Comparison of ENCODE assay signal across 13 cellular contexts in genomic region chr18:59272221-59272888, GRCh38. TPM values are rescaled to one million over a fixed set of nuclear protein-coding genes. Genes with fewer than 3 reads are reported as not detected.
DNase-seq lines count a peak whose midpoint lies in the region; ATAC-seq and TF ChIP-seq lines count a peak whose summit lies in the region.
"Had no signal": no experiment of that assay in that cellular context is flagged by ENCODE, and none has a peak within 500 bp of the region (broad histone marks: within the 10 kb centered on the region; RNA-seq: fewer than 3 reads in every experiment).

No MANE protein-coding gene starts in this region.

- H3K36me3 Mint-ChIP-seq in activated naive CD8-positive, alpha-beta T cell treated with anti-CD3 and anti-CD28 coated beads, Interleukin-2, amount 10 ng/mL, durations not matched to agents 7 days and 5 days = peaks cover 2% of the 10 kb centered on the region
- no peaks in the 10 kb centered on the region for H3K36me3 Mint-ChIP-seq in activated naive CD8-positive, alpha-beta T cell treated with anti-CD3 and anti-CD28 coated beads, Interleukin-2, amount 50 U/mL, for 24 hours (ENCODE audit: low read depth)
- peaks cover 10% of the 10 kb centered on the region for H3K36me3 Mint-ChIP-seq in activated T-helper 17 cell treated with anti-CD3 and anti-CD28 coated beads, Interleukin-2, amount 50 U/mL, for 72 hours (ENCODE audit: low read depth)
- no peaks in the 10 kb centered on the region for H3K36me3 Mint-ChIP-seq in activated T-helper 2 cell treated with anti-CD3 and anti-CD28 coated beads, Interferon-gamma antibody, Interleukin-2, Interleukin-4, amounts not matched to agents 10 μg/mL and 5 μg/mL and 100 μg/mL, durations not matched to agents 14 hours and 24 hours and 36 hours (ENCODE audit: low read depth)
- H3K36me3 Mint-ChIP-seq: CD4-positive, CD25-positive, alpha-beta regulatory T cell had no signal

- H3K4me3 ChIP-seq in lower lobe of right lung = peak overlapping the region; percentile 43
- peak overlapping the region in 2 of 3 donors; percentile 4 to 5 for H3K4me3 ChIP-seq in thyroid gland (replicated peaks in 1 of 3)

- no peak overlapping the region for H3K27ac Mint-ChIP-seq in activated naive CD8-positive, alpha-beta T cell treated with anti-CD3 and anti-CD28 coated beads, Interleukin-2, amount 10 ng/mL, durations not matched to agents 7 days and 5 days
- no peak overlapping the region for H3K27ac Mint-ChIP-seq in activated naive CD8-positive, alpha-beta T cell treated with anti-CD3 and anti-CD28 coated beads, Interleukin-2, amount 50 U/mL, for 24 hours
- no peak overlapping the region for H3K27ac Mint-ChIP-seq in activated T-helper 17 cell treated with anti-CD3 and anti-CD28 coated beads, Interleukin-2, amount 50 U/mL, for 72 hours
- H3K27ac Mint-ChIP-seq in activated T-helper 2 cell treated with anti-CD3 and anti-CD28 coated beads, Interferon-gamma antibody, Interleukin-2, Interleukin-4, amounts not matched to agents 10 μg/mL and 5 μg/mL and 100 μg/mL, durations not matched to agents 14 hours and 24 hours and 36 hours = no peak overlapping the region
- H3K27ac Mint-ChIP-seq: CD4-positive, CD25-positive, alpha-beta regulatory T cell; HFFc6 had no signal

- peaks cover 98% of the 10 kb centered on the region for H3K27me3 ChIP-seq in lower lobe of right lung (ENCODE audit: low read depth)
- peaks cover 71% of the 10 kb centered on the region for H3K27me3 ChIP-seq in thyroid gland

- TF ChIP-seq CTCF in lower lobe of right lung (IDR thresholded peaks at IDR 0.05) = no peak
- no peak for TF ChIP-seq CTCF in thyroid gland (IDR thresholded peaks at IDR 0.05)

- H3K4me1 ChIP-seq in lower lobe of right lung (peaks cover 27% of the 10 kb centered on the region), thyroid gland (peaks cover 23 to 39% of the 10 kb centered on the region in 2 donors)

- H3K9me3 ChIP-seq in lower lobe of right lung (no peaks in the 10 kb centered on the region), thyroid gland (no peaks in the 10 kb centered on the region)

- H3K36me3 ChIP-seq in lower lobe of right lung = no peaks in the 10 kb centered on the region
- H3K36me3 ChIP-seq in thyroid gland = no peaks in the 10 kb centered on the region

- H3K27ac ChIP-seq in lower lobe of right lung = no peak overlapping the region
- H3K27ac ChIP-seq in thyroid gland = no peak overlapping the region

- no peak for ATAC-seq in activated naive CD8-positive, alpha-beta T cell treated with anti-CD3 and anti-CD28 coated beads, Interleukin-2, amount 10 ng/mL, durations not matched to agents 7 days and 5 days (ENCODE audit: low read depth)
- ATAC-seq in activated naive CD8-positive, alpha-beta T cell treated with anti-CD3 and anti-CD28 coated beads, Interleukin-2, amount 50 U/mL, for 24 hours = no peak
- ATAC-seq in activated T-helper 17 cell treated with anti-CD3 and anti-CD28 coated beads, Interleukin-2, amount 50 U/mL, for 72 hours (replicated peaks) = no peak
- ATAC-seq in lower lobe of right lung = peak; percentile 5 to 6

- peak overlapping the region; percentile 30 for H3K4me3 Mint-ChIP-seq in activated naive CD8-positive, alpha-beta T cell treated with anti-CD3 and anti-CD28 coated beads, Interleukin-2, amount 10 ng/mL, durations not matched to agents 7 days and 5 days
- H3K4me3 Mint-ChIP-seq in activated naive CD8-positive, alpha-beta T cell treated with anti-CD3 and anti-CD28 coated beads, Interleukin-2, amount 50 U/mL, for 24 hours = no peak overlapping the region
- H3K4me3 Mint-ChIP-seq in activated T-helper 17 cell treated with anti-CD3 and anti-CD28 coated beads, Interleukin-2, amount 50 U/mL, for 72 hours = peak overlapping the region; percentile 23
- H3K4me3 Mint-ChIP-seq in activated T-helper 2 cell treated with anti-CD3 and anti-CD28 coated beads, Interferon-gamma antibody, Interleukin-2, Interleukin-4, amounts not matched to agents 10 μg/mL and 5 μg/mL and 100 μg/mL, durations not matched to agents 14 hours and 24 hours and 36 hours (ENCODE audit: low read depth) = no peak overlapping the region
- H3K4me3 Mint-ChIP-seq: CD4-positive, CD25-positive, alpha-beta regulatory T cell; HFFc6 had no signal

- intact Hi-C loops in lower lobe of right lung (cut with DNase I) (no loop called here), thyroid gland (cut with DNase I) (no loop called here)
- intact Hi-C loops in activated T-helper 2 cell treated with anti-CD3 and anti-CD28 coated beads, Interferon-gamma antibody, Interleukin-2, Interleukin-4, amounts not matched to agents 10 μg/mL and 5 μg/mL and 100 μg/mL, durations not matched to agents 14 hours and 24 hours and 36 hours (cut with micrococcal nuclease) = no loop called here

- H3K27me3 Mint-ChIP-seq in activated naive CD8-positive, alpha-beta T cell treated with anti-CD3 and anti-CD28 coated beads, Interleukin-2, amount 10 ng/mL, durations not matched to agents 7 days and 5 days = peaks cover 87% of the 10 kb centered on the region
- peaks cover 81% of the 10 kb centered on the region for H3K27me3 Mint-ChIP-seq in activated naive CD8-positive, alpha-beta T cell treated with anti-CD3 and anti-CD28 coated beads, Interleukin-2, amount 50 U/mL, for 24 hours
- H3K27me3 Mint-ChIP-seq in activated T-helper 17 cell treated with anti-CD3 and anti-CD28 coated beads, Interleukin-2, amount 50 U/mL, for 72 hours = peaks cover 72% of the 10 kb centered on the region
- H3K27me3 Mint-ChIP-seq in activated T-helper 2 cell treated with anti-CD3 and anti-CD28 coated beads, Interferon-gamma antibody, Interleukin-2, Interleukin-4, amounts not matched to agents 10 μg/mL and 5 μg/mL and 100 μg/mL, durations not matched to agents 14 hours and 24 hours and 36 hours (ENCODE audit: low read depth) = peaks cover 77% of the 10 kb centered on the region

- H3K4me1 Mint-ChIP-seq in activated naive CD8-positive, alpha-beta T cell treated with anti-CD3 and anti-CD28 coated beads, Interleukin-2, amount 10 ng/mL, durations not matched to agents 7 days and 5 days = peaks cover 11% of the 10 kb centered on the region
- peaks cover 25% of the 10 kb centered on the region for H3K4me1 Mint-ChIP-seq in activated naive CD8-positive, alpha-beta T cell treated with anti-CD3 and anti-CD28 coated beads, Interleukin-2, amount 50 U/mL, for 24 hours
- H3K4me1 Mint-ChIP-seq in activated T-helper 17 cell treated with anti-CD3 and anti-CD28 coated beads, Interleukin-2, amount 50 U/mL, for 72 hours = peaks cover 11% of the 10 kb centered on the region
- peaks cover 15% of the 10 kb centered on the region for H3K4me1 Mint-ChIP-seq in activated T-helper 2 cell treated with anti-CD3 and anti-CD28 coated beads, Interferon-gamma antibody, Interleukin-2, Interleukin-4, amounts not matched to agents 10 μg/mL and 5 μg/mL and 100 μg/mL, durations not matched to agents 14 hours and 24 hours and 36 hours (ENCODE audit: low read depth)

- DNase-seq in activated naive CD8-positive, alpha-beta T cell treated with anti-CD3 and anti-CD28 coated beads, Interleukin-2, amount 10 ng/mL, durations not matched to agents 7 days and 5 days = no peak
- DNase-seq in activated naive CD8-positive, alpha-beta T cell treated with anti-CD3 and anti-CD28 coated beads, Interleukin-2, amount 50 U/mL, for 24 hours = no peak
- DNase-seq in lower lobe of right lung (no peak), thyroid gland (peak in 1 of 2 donors; percentile 6), UCSD-AML1 (lab: John Stamatoyannopoulos, UW; ENCODE audit: unreplicated experiment) (no peak), occipital lobe (lab: John Stamatoyannopoulos, UW) (no peak)
- no peak for DNase-seq in activated T-helper 2 cell treated with anti-CD3 and anti-CD28 coated beads, Interferon-gamma antibody, Interleukin-2, Interleukin-4, amounts not matched to agents 10 μg/mL and 5 μg/mL and 100 μg/mL, durations not matched to agents 14 hours and 24 hours and 36 hours (ENCODE audit: low spot score)
- DNase-seq: HFFc6; NCI-H345; stimulated activated CD4-positive, alpha-beta T cell treated with anti-CD3 and anti-CD28 coated beads, Interleukin-4, amount 100 ng/mL, for 24 hours had no signal

- TF ChIP-seq POLR2A in thyroid gland (IDR thresholded peaks at IDR 0.05) = no peak

- POLR2A ChIA-PET in activated naive CD8-positive, alpha-beta T cell treated with anti-CD3 and anti-CD28 coated beads, Interleukin-2, amount 10 ng/mL, durations not matched to agents 7 days and 5 days (lab: Charles Lee) = no interaction called here

- WGBS in thyroid gland, 2 donors = 5% methylated on average over 4 to 24 of the region's 52 CpGs

- no peaks in the 10 kb centered on the region for H3K9me3 Mint-ChIP-seq in activated naive CD8-positive, alpha-beta T cell treated with anti-CD3 and anti-CD28 coated beads, Interleukin-2, amount 10 ng/mL, durations not matched to agents 7 days and 5 days
- H3K9me3 Mint-ChIP-seq in activated naive CD8-positive, alpha-beta T cell treated with anti-CD3 and anti-CD28 coated beads, Interleukin-2, amount 50 U/mL, for 24 hours = no peaks in the 10 kb centered on the region
- no peaks in the 10 kb centered on the region for H3K9me3 Mint-ChIP-seq in activated T-helper 17 cell treated with anti-CD3 and anti-CD28 coated beads, Interleukin-2, amount 50 U/mL, for 72 hours
- H3K9me3 Mint-ChIP-seq in activated T-helper 2 cell treated with anti-CD3 and anti-CD28 coated beads, Interferon-gamma antibody, Interleukin-2, Interleukin-4, amounts not matched to agents 10 μg/mL and 5 μg/mL and 100 μg/mL, durations not matched to agents 14 hours and 24 hours and 36 hours = no peaks in the 10 kb centered on the region
- H3K9me3 Mint-ChIP-seq: HFFc6 had no signal

RNA-seq across cellular contexts. Expression of gene RAX, which starts 0.9 kb away (rescaled TPM):
- not detected for total RNA-seq in activated naive CD8-positive, alpha-beta T cell treated with anti-CD3 and anti-CD28 coated beads, Interleukin-2, amount 10 ng/mL, durations not matched to agents 7 days and 5 days
- total RNA-seq in activated T-helper 17 cell treated with anti-CD3 and anti-CD28 coated beads, Interleukin-2, amount 50 U/mL, for 72 hours = under 1 TPM in 1 of 2 donors, not detected in 1; 0.24 TPM
- total RNA-seq in lower lobe of right lung (not detected), thyroid gland (not detected), occipital lobe (not detected)
- total RNA-seq in activated T-helper 2 cell treated with anti-CD3 and anti-CD28 coated beads, Interferon-gamma antibody, Interleukin-2, Interleukin-4, amounts not matched to agents 10 μg/mL and 5 μg/mL and 100 μg/mL, durations not matched to agents 14 hours and 24 hours and 36 hours = 0.32 TPM in 1 of 2 replicates, not detected in the other
- total RNA-seq: CD4-positive, CD25-positive, alpha-beta regulatory T cell; HFFc6; T-helper 1 cell treated with Interleukin-12 subunit alpha and Interleukin-12 subunit beta and Interleukin-4 antibody, amounts not matched to agents 30 ng/mL and 1 ng/mL, for 36 hours had no signal

RNA-seq across cellular contexts. Expression of gene CPLX4, which starts 46.1 kb away (rescaled TPM):
- not detected for total RNA-seq in activated naive CD8-positive, alpha-beta T cell treated with anti-CD3 and anti-CD28 coated beads, Interleukin-2, amount 10 ng/mL, durations not matched to agents 7 days and 5 days
- total RNA-seq in activated T-helper 17 cell treated with anti-CD3 and anti-CD28 coated beads, Interleukin-2, amount 50 U/mL, for 72 hours = not detected
- not detected for total RNA-seq in lower lobe of right lung
- total RNA-seq in thyroid gland = not detected
- total RNA-seq in occipital lobe = not detected
- total RNA-seq in activated T-helper 2 cell treated with anti-CD3 and anti-CD28 coated beads, Interferon-gamma antibody, Interleukin-2, Interleukin-4, amounts not matched to agents 10 μg/mL and 5 μg/mL and 100 μg/mL, durations not matched to agents 14 hours and 24 hours and 36 hours = not detected in 2 replicates
- total RNA-seq: CD4-positive, CD25-positive, alpha-beta regulatory T cell; HFFc6; T-helper 1 cell treated with Interleukin-12 subunit alpha and Interleukin-12 subunit beta and Interleukin-4 antibody, amounts not matched to agents 30 ng/mL and 1 ng/mL, for 36 hours had no signal

RNA-seq across cellular contexts. Expression of gene GRP, which starts 52.4 kb away (rescaled TPM):
- not detected for total RNA-seq in activated naive CD8-positive, alpha-beta T cell treated with anti-CD3 and anti-CD28 coated beads, Interleukin-2, amount 10 ng/mL, durations not matched to agents 7 days and 5 days
- total RNA-seq in activated T-helper 17 cell treated with anti-CD3 and anti-CD28 coated beads, Interleukin-2, amount 50 U/mL, for 72 hours = not detected
- total RNA-seq in lower lobe of right lung (1.7 TPM), thyroid gland (1 to 10 TPM in 2 of 4 donors, under 1 TPM in 1, not detected in 1; 0.67 to 8.6 (median 2.9) TPM), occipital lobe (9.4 TPM)
- total RNA-seq in activated T-helper 2 cell treated with anti-CD3 and anti-CD28 coated beads, Interferon-gamma antibody, Interleukin-2, Interleukin-4, amounts not matched to agents 10 μg/mL and 5 μg/mL and 100 μg/mL, durations not matched to agents 14 hours and 24 hours and 36 hours = not detected in 2 replicates
- total RNA-seq: CD4-positive, CD25-positive, alpha-beta regulatory T cell; HFFc6; T-helper 1 cell treated with Interleukin-12 subunit alpha and Interleukin-12 subunit beta and Interleukin-4 antibody, amounts not matched to agents 30 ng/mL and 1 ng/mL, for 36 hours had no signal

Comparison
In these comparisons a context has a peak if more than half of its experiments do, and no peak if none do; other contexts are left out.
1. H3K4me3 Mint-ChIP-seq: peak in activated naive CD8-positive, alpha-beta T cell treated with anti-CD3 and anti-CD28 coated beads, Interleukin-2, amount 10 ng/mL, durations not matched to agents 7 days and 5 days (single experiment) and activated T-helper 17 cell treated with anti-CD3 and anti-CD28 coated beads, Interleukin-2, amount 50 U/mL, for 72 hours (single experiment); none in activated naive CD8-positive, alpha-beta T cell treated with anti-CD3 and anti-CD28 coated beads, Interleukin-2, amount 50 U/mL, for 24 hours (single experiment) and activated T-helper 2 cell treated with anti-CD3 and anti-CD28 coated beads, Interferon-gamma antibody, Interleukin-2, Interleukin-4, amounts not matched to agents 10 μg/mL and 5 μg/mL and 100 μg/mL, durations not matched to agents 14 hours and 24 hours and 36 hours (single experiment).
2. ATAC-seq: peak in lower lobe of right lung (2 of 2); none in activated naive CD8-positive, alpha-beta T cell treated with anti-CD3 and anti-CD28 coated beads, Interleukin-2, amount 10 ng/mL, durations not matched to agents 7 days and 5 days (single experiment), activated naive CD8-positive, alpha-beta T cell treated with anti-CD3 and anti-CD28 coated beads, Interleukin-2, amount 50 U/mL, for 24 hours (single experiment) and activated T-helper 17 cell treated with anti-CD3 and anti-CD28 coated beads, Interleukin-2, amount 50 U/mL, for 72 hours (single experiment).